8 cellular contexts compared by ENCODE assay signal in the genomic region with DNA sequence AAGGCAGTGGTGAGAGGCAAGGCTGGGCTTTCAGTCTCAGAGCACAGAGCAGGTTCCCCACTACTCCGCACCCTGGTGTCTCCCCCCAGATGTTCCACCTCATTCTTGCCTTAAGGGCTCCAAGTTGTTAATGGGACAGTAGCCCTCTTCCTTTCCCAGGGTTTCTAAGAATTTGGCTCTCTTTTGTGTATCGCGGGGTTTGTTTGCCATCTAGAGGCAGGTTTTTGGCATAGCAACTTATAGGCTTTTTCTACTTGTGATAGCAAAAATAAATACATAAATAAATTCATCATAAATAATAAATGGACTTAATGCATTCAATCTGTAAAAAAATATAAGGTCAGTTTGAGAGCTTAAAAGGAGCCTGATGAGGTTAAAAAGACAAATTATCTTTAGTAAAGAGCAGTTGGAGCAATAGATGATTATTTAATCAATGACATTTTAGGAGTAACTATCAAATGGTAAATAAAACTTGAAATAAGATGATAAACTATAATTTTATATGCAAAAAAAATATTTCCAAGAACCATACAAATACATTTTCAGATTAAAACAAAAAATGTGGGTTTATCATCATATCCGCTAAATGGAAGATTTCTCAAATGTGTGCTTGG.
DNase-seq lines count a peak whose midpoint lies in the region; ATAC-seq, FAIRE-seq and TF ChIP-seq lines count a peak whose summit lies in the region.
"Not testable (repeated sequence)": the region's sequence is repeated elsewhere in the genome, so short reads cannot be mapped to it uniquely, and the experiment has no call there.

No MANE protein-coding gene starts in this region.

- FAIRE-seq in A549 (lab: Jason Lieb, UNC) = not testable (repeated sequence)
- FAIRE-seq in frontal cortex (lab: Jason Lieb, UNC) = peak; percentile 84
- FAIRE-seq in pancreas (lab: Jason Lieb, UNC) = peak; percentile 71

- not testable (repeated sequence) for H3K4me3 Mint-ChIP-seq in HFFc6

- H3K36me3 Mint-ChIP-seq in HFFc6 (ENCODE audit: low read depth) = not testable (repeated sequence)

- intact Hi-C loops in adrenal gland (cut with DNase I); pancreas (cut with DNase I): not testable (repeated sequence)

- H3K9me3 ChIP-seq in A549; adrenal gland (replicated peaks in 1 of 3); pancreas; tibial nerve: not testable (repeated sequence)

- TF ChIP-seq POLR2A in A549 (IDR thresholded peaks at IDR 0.05; ENCODE audit: low read length); adrenal gland (IDR thresholded peaks at IDR 0.05); tibial nerve (IDR thresholded peaks at IDR 0.05): not testable (repeated sequence)

- CTCF ChIA-PET in A549 (lab: Yijun Ruan, JAX) = not testable (repeated sequence)

- peak; percentile 42 to 49 for TF ChIP-seq RAD21 in A549 (conservative IDR thresholded peaks at IDR 0.05 in 1 of 2, IDR thresholded peaks at IDR 0.05 in 1 of 2)

- ATAC-seq in A549, pancreas: not testable (repeated sequence)

- H3K27me3 ChIP-seq in adrenal gland, pancreas, tibial nerve: not testable (repeated sequence)

- TF ChIP-seq EP300 in A549 (IDR thresholded peaks at IDR 0.05); tibial nerve (IDR thresholded peaks at IDR 0.05): not testable (repeated sequence)

- not testable (repeated sequence) for H3K27ac Mint-ChIP-seq in HFFc6

- H3K4me1 ChIP-seq in A549; adrenal gland (replicated peaks in 1 of 2); pancreas; tibial nerve: not testable (repeated sequence)

- H3K27ac ChIP-seq in A549, adrenal gland, pancreas, tibial nerve: not testable (repeated sequence)

- not testable (repeated sequence) for H3K36me3 ChIP-seq in adrenal gland (replicated peaks in 1 of 2); pancreas; tibial nerve

- not testable (repeated sequence) for H3K9me3 Mint-ChIP-seq in HFFc6

- H3K4me3 ChIP-seq in A549; adrenal gland; choroid plexus epithelial cell (ENCODE audit: low read depth, low read length); pancreas; tibial nerve: not testable (repeated sequence)

- H3K4me1 Mint-ChIP-seq in HFFc6 (ENCODE audit: low read depth) = not testable (repeated sequence)

- peak; percentile 38 for TF ChIP-seq CTCF in A549 (IDR thresholded peaks at IDR 0.05)
- peak; percentile 36; the same call in 1 of the 2 replicates for TF ChIP-seq CTCF in HFFc6 (IDR thresholded peaks at IDR 0.05)
- not testable (repeated sequence) for TF ChIP-seq CTCF in adrenal gland (IDR thresholded peaks at IDR 0.05); pancreas (IDR thresholded peaks at IDR 0.05)
- TF ChIP-seq CTCF in choroid plexus epithelial cell (conservative IDR thresholded peaks at IDR 0.05; ENCODE audit: low read depth, low read length) = peak; percentile 7
- TF ChIP-seq CTCF in tibial nerve (IDR thresholded peaks at IDR 0.05) = peak in 3 of 5 experiments; percentile 9 to 21 (median 12)

- not testable (repeated sequence) for DNase-seq in A549 (ENCODE audit: low read depth in 1 of 2, low spot score in 1 of 2); HFFc6; choroid plexus epithelial cell (ENCODE audit: low read depth); frontal cortex (ENCODE audit: low spot score in 2 of 2)
- DNase-seq in activated CD4-positive, alpha-beta T cell treated with anti-CD3 and anti-CD28 coated beads for 48 hours = peak; percentile 15
- peak in 4 of 7 donors; percentile 11 to 54 (median 24) for DNase-seq in adrenal gland
- peak in 1 of 6 donors; percentile 8 for DNase-seq in pancreas
- DNase-seq in tibial nerve (ENCODE audit: low spot score in 2 of 2) = peak in 1 of 2 donors; percentile 13

- peak overlapping the region; percentile 55; the same call in 1 of the 3 replicates for H3K4me2 ChIP-seq in A549

- WGBS in A549 (ENCODE audit: missing lambda C conversion rate) = 0% methylated on average over 3 of the region's 4 CpGs
- WGBS in adrenal gland, 4 donors = 0% methylated on average over 2 of the region's 4 CpGs; no CpG with 5 or more reads in 2 of the 4 donors
- 3% methylated on average over 2 of the region's 4 CpGs; no CpG with 5 or more reads in 1 of the 2 donors for WGBS in pancreas, 2 donors
- WGBS in tibial nerve, 2 donors = 0 to 17% methylated on average over 1 to 3 of the region's 4 CpGs

- POLR2A ChIA-PET in A549 (lab: Yijun Ruan, JAX) = not testable (repeated sequence)

- H3K27me3 Mint-ChIP-seq in HFFc6 (ENCODE audit: insufficient read depth) = not testable (repeated sequence)

TF ChIP-seq in A549, 52 proteins besides CTCF, POLR2A, EP300 and RAD21:
- peak; percentile 15; the same call in 1 of the 3 replicates for TF ChIP-seq SMC3 (IDR thresholded peaks at IDR 0.05)
